8 cellular contexts compared by ENCODE assay signal in genomic region chr1:36125129-36125991, GRCh38. TPM values are rescaled to one million over a fixed set of nuclear protein-coding genes. Genes with fewer than 3 reads are reported as not detected.
DNase-seq lines count a peak whose midpoint lies in the region; TF ChIP-seq lines count a peak whose summit lies in the region.

COL8A2 (minus strand) TSS chr1:36125222; CDS start chr1:36100242, 24,980 bp downstream.

- no peak within 1 kb of the TSS for H3K27ac Mint-ChIP-seq in activated naive CD4-positive, alpha-beta T cell treated with anti-CD3 and anti-CD28 coated beads for 36 hours
- H3K27ac Mint-ChIP-seq in dendritic cell treated with granulocyte-macrophage colony-stimulating factor and Interleukin-4, amounts not matched to agents 40 ng/mL and 50 ng/mL, for 4 days = peak within 1 kb of the TSS; percentile 80
- H3K27ac Mint-ChIP-seq in mesothelial cell of epicardium = no peak within 1 kb of the TSS

- H3K4me3 Mint-ChIP-seq in activated naive CD4-positive, alpha-beta T cell treated with anti-CD3 and anti-CD28 coated beads for 36 hours = peak within 1 kb of the TSS; percentile 36
- H3K4me3 Mint-ChIP-seq in dendritic cell treated with granulocyte-macrophage colony-stimulating factor and Interleukin-4, amounts not matched to agents 40 ng/mL and 50 ng/mL, for 4 days = peak within 1 kb of the TSS; percentile 54
- H3K4me3 Mint-ChIP-seq in mesothelial cell of epicardium = peak within 1 kb of the TSS; percentile 67

- 9% methylated on average over 77 of the region's 77 CpGs for WGBS in urinary bladder

- no peak for TF ChIP-seq CTCF in mesothelial cell of epicardium (IDR thresholded peaks at IDR 0.05; ENCODE audit: unreplicated experiment)

- H3K36me3 Mint-ChIP-seq in activated naive CD4-positive, alpha-beta T cell treated with anti-CD3 and anti-CD28 coated beads for 36 hours (ENCODE audit: low read depth) = no peaks in the 10 kb centered on the region
- no peaks in the 10 kb centered on the region for H3K36me3 Mint-ChIP-seq in dendritic cell treated with granulocyte-macrophage colony-stimulating factor and Interleukin-4, amounts not matched to agents 40 ng/mL and 50 ng/mL, for 4 days (ENCODE audit: low read depth)
- no peaks in the 10 kb centered on the region for H3K36me3 Mint-ChIP-seq in mesothelial cell of epicardium

- peaks cover 35% of the 10 kb centered on the region for H3K27me3 Mint-ChIP-seq in activated naive CD4-positive, alpha-beta T cell treated with anti-CD3 and anti-CD28 coated beads for 36 hours (ENCODE audit: low read depth)
- peaks cover 18% of the 10 kb centered on the region for H3K27me3 Mint-ChIP-seq in dendritic cell treated with granulocyte-macrophage colony-stimulating factor and Interleukin-4, amounts not matched to agents 40 ng/mL and 50 ng/mL, for 4 days
- H3K27me3 Mint-ChIP-seq in mesothelial cell of epicardium (ENCODE audit: low read depth) = peaks cover 43% of the 10 kb centered on the region

- no peak within 1 kb of the TSS for H3K27ac ChIP-seq in urinary bladder (ENCODE audit: low read depth)

- no peaks in the 10 kb centered on the region for H3K4me1 ChIP-seq in urinary bladder (ENCODE audit: insufficient read depth)

- DNase-seq in activated naive CD4-positive, alpha-beta T cell treated with anti-CD3 and anti-CD28 coated beads for 36 hours = no peak
- DNase-seq in activated naive CD4-positive, alpha-beta T cell treated with anti-CD3 and anti-CD28 coated beads, Interleukin-2, amount 50 U/mL, for 16 hours = no peak
- DNase-seq in mesothelial cell of epicardium (ENCODE audit: low spot score in 2 of 2, unreplicated experiment in 2 of 2) (no peak), GM19240 (ENCODE audit: insufficient read length, low spot score) (no peak), globus pallidus (ENCODE audit: low spot score) (no peak), NCI-H1930 (lab: John Stamatoyannopoulos, UW) (no peak)

- no peaks in the 10 kb centered on the region for H3K9me3 Mint-ChIP-seq in activated naive CD4-positive, alpha-beta T cell treated with anti-CD3 and anti-CD28 coated beads for 36 hours
- no peaks in the 10 kb centered on the region for H3K9me3 Mint-ChIP-seq in dendritic cell treated with granulocyte-macrophage colony-stimulating factor and Interleukin-4, amounts not matched to agents 40 ng/mL and 50 ng/mL, for 4 days
- no peaks in the 10 kb centered on the region for H3K9me3 Mint-ChIP-seq in mesothelial cell of epicardium

- H3K4me1 Mint-ChIP-seq in activated naive CD4-positive, alpha-beta T cell treated with anti-CD3 and anti-CD28 coated beads for 36 hours (ENCODE audit: low read depth) = peaks cover 26% of the 10 kb centered on the region
- peaks cover 66% of the 10 kb centered on the region for H3K4me1 Mint-ChIP-seq in dendritic cell treated with granulocyte-macrophage colony-stimulating factor and Interleukin-4, amounts not matched to agents 40 ng/mL and 50 ng/mL, for 4 days (ENCODE audit: low read depth)
- H3K4me1 Mint-ChIP-seq in mesothelial cell of epicardium = peaks cover 36% of the 10 kb centered on the region

- H3K36me3 ChIP-seq in urinary bladder (ENCODE audit: insufficient read depth) = no peaks in the 10 kb centered on the region

- CTCF ChIA-PET in activated naive CD4-positive, alpha-beta T cell treated with anti-CD3 and anti-CD28 coated beads for 36 hours (lab: Charles Lee) = no interaction called here

- intact Hi-C loops in activated naive CD4-positive, alpha-beta T cell treated with anti-CD3 and anti-CD28 coated beads for 36 hours (cut with micrococcal nuclease) = no loop called here
- intact Hi-C loops in dendritic cell treated with granulocyte-macrophage colony-stimulating factor and Interleukin-4, amounts not matched to agents 40 ng/mL and 50 ng/mL, for 4 days (cut with micrococcal nuclease) = no loop called here

- H3K4me3 ChIP-seq in urinary bladder (ENCODE audit: low read depth, low read length) = peak within 1 kb of the TSS; percentile 56

RNA-seq across cellular contexts. Expression of gene COL8A2, which starts in this region (rescaled TPM):
- under 1 TPM in 1 of 2 experiments, not detected in 1; 0.07 TPM for total RNA-seq in activated naive CD4-positive, alpha-beta T cell treated with anti-CD3 and anti-CD28 coated beads for 36 hours
- total RNA-seq in mesothelial cell of epicardium (9.0 to 10.5 TPM (median 10.4 TPM) in 3 replicates), urinary bladder (11.7 TPM)
- 21.9 TPM for polyA plus RNA-seq in urinary bladder
